Comparison of ENCODE assay signal across 1 cellular context in the genomic region with DNA sequence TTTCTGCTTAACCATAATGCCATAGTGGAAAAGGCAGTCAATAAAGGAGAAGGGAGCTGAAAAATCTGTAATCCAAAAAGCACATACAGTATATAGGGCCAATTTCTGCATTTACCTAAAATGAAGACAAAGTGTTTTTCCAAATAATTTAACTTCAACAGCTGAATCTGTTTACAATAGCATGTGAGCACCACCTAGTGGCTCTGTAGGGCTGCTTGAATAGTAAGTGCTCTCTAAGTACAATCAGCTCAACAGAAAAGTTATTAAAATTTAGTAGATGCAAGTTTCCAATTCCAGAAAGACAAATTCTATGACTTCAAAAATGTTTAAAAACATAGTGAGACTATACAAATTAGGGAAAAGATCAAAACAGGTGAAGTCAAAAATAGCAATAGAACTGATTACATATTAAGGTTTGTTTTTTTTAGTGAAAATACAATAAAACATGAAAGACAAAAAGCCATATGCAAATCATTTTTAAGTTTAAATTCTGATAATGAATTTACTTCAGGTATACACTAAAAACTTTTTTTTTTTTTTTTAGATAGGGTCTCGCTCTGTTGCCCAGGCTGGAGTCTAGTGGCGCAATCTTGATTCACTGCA.
TF ChIP-seq lines count a peak whose summit lies in the region.

No MANE protein-coding gene starts in this region.

TF ChIP-seq in HEK293, 187 proteins besides CTCF, POLR2A, EP300 and RAD21 (continued from another document and continues in another):
- TF ChIP-seq, protein P1, sequence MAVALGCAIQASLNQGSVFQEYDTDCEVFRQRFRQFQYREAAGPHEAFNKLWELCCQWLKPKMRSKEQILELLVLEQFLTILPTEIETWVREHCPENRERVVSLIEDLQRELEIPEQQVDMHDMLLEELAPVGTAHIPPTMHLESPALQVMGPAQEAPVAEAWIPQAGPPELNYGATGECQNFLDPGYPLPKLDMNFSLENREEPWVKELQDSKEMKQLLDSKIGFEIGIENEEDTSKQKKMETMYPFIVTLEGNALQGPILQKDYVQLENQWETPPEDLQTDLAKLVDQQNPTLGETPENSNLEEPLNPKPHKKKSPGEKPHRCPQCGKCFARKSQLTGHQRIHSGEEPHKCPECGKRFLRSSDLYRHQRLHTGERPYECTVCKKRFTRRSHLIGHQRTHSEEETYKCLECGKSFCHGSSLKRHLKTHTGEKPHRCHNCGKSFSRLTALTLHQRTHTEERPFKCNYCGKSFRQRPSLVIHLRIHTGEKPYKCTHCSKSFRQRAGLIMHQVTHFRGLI (tag by site-specific recombination; IDR thresholded peaks at IDR 0.05), result no peak
- TF ChIP-seq ZNF624 (tag by site-specific recombination; IDR thresholded peaks at IDR 0.05) (no peak), ZNF37A (tag by site-specific recombination; IDR thresholded peaks at IDR 0.05) (no peak), ZNF596 (tag by site-specific recombination; IDR thresholded peaks at IDR 0.05) (no peak), ZNF658 (tag by site-specific recombination; IDR thresholded peaks at IDR 0.05) (no peak), MEIS1 (CRISPR knock-in tag; IDR thresholded peaks at IDR 0.05; ENCODE audit: borderline replicate concordance) (no peak), HOXD13 (CRISPR knock-in tag; IDR thresholded peaks at IDR 0.05; ENCODE audit: borderline replicate concordance) (no peak), ZNF239 (tag by site-specific recombination; IDR thresholded peaks at IDR 0.05) (no peak), ZNF558 (tag by site-specific recombination; IDR thresholded peaks at IDR 0.05) (no peak), GLIS1 (tag by site-specific recombination; IDR thresholded peaks at IDR 0.05) (no peak), ZNF670 (tag by site-specific recombination; IDR thresholded peaks at IDR 0.05; ENCODE audit: low read depth) (no peak), TRIM28 (IDR thresholded peaks at IDR 0.05; ENCODE audit: borderline replicate concordance, low read length) (0 out of 2 replicates have a peak, but pooled peaks have one; percentile 52), ZFHX2 (tag by site-specific recombination; conservative IDR thresholded peaks at IDR 0.05) (no peak), ZNF830 (tag by site-specific recombination; IDR thresholded peaks at IDR 0.05; ENCODE audit: low read depth) (no peak), ZNF701 (tag by site-specific recombination; IDR thresholded peaks at IDR 0.05) (no peak), ZNF140 (tag by site-specific recombination; IDR thresholded peaks at IDR 0.05) (no peak), ZNF266 (tag by site-specific recombination; IDR thresholded peaks at IDR 0.05; ENCODE audit: low read depth) (no peak), ZNF24 (tag by site-specific recombination; IDR thresholded peaks at IDR 0.05) (no peak), ZNF510 (tag by site-specific recombination; IDR thresholded peaks at IDR 0.05; ENCODE audit: insufficient replicate concordance) (peak; percentile 11), ZNF837 (tag by site-specific recombination; IDR thresholded peaks at IDR 0.05) (no peak), ZBTB17 (tag by site-specific recombination; IDR thresholded peaks at IDR 0.05) (no peak), ZIC2 (tag by site-specific recombination; IDR thresholded peaks at IDR 0.05) (no peak), REPIN1 (tag by site-specific recombination; IDR thresholded peaks at IDR 0.05; ENCODE audit: low read depth) (no peak), ZSCAN30 (tag by site-specific recombination; IDR thresholded peaks at IDR 0.05) (no peak), ZFP37 (tag by site-specific recombination; IDR thresholded peaks at IDR 0.05) (no peak), EGR2 (tag by site-specific recombination; IDR thresholded peaks at IDR 0.05; ENCODE audit: low read depth) (no peak), ZFP41 (tag by site-specific recombination; IDR thresholded peaks at IDR 0.05; ENCODE audit: borderline replicate concordance) (no peak), KLF10 (tag by site-specific recombination; IDR thresholded peaks at IDR 0.05) (no peak), ZNF555 (tag by site-specific recombination; conservative IDR thresholded peaks at IDR 0.05) (no peak)
- TF ChIP-seq, protein P2, sequence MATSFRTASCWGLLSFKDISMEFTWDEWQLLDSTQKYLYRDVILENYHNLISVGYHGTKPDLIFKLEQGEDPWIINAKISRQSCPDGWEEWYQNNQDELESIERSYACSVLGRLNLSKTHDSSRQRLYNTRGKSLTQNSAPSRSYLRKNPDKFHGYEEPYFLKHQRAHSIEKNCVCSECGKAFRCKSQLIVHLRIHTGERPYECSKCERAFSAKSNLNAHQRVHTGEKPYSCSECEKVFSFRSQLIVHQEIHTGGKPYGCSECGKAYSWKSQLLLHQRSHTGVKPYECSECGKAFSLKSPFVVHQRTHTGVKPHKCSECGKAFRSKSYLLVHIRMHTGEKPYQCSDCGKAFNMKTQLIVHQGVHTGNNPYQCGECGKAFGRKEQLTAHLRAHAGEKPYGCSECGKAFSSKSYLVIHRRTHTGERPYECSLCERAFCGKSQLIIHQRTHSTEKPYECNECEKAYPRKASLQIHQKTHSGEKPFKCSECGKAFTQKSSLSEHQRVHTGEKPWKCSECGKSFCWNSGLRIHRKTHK (tag by site-specific recombination; IDR thresholded peaks at IDR 0.05), result no peak
- TF ChIP-seq, protein P3, sequence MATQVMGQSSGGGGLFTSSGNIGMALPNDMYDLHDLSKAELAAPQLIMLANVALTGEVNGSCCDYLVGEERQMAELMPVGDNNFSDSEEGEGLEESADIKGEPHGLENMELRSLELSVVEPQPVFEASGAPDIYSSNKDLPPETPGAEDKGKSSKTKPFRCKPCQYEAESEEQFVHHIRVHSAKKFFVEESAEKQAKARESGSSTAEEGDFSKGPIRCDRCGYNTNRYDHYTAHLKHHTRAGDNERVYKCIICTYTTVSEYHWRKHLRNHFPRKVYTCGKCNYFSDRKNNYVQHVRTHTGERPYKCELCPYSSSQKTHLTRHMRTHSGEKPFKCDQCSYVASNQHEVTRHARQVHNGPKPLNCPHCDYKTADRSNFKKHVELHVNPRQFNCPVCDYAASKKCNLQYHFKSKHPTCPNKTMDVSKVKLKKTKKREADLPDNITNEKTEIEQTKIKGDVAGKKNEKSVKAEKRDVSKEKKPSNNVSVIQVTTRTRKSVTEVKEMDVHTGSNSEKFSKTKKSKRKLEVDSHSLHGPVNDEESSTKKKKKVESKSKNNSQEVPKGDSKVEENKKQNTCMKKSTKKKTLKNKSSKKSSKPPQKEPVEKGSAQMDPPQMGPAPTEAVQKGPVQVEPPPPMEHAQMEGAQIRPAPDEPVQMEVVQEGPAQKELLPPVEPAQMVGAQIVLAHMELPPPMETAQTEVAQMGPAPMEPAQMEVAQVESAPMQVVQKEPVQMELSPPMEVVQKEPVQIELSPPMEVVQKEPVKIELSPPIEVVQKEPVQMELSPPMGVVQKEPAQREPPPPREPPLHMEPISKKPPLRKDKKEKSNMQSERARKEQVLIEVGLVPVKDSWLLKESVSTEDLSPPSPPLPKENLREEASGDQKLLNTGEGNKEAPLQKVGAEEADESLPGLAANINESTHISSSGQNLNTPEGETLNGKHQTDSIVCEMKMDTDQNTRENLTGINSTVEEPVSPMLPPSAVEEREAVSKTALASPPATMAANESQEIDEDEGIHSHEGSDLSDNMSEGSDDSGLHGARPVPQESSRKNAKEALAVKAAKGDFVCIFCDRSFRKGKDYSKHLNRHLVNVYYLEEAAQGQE (tag by site-specific recombination; IDR thresholded peaks at IDR 0.05), result no peak
- TF ChIP-seq, protein P4, sequence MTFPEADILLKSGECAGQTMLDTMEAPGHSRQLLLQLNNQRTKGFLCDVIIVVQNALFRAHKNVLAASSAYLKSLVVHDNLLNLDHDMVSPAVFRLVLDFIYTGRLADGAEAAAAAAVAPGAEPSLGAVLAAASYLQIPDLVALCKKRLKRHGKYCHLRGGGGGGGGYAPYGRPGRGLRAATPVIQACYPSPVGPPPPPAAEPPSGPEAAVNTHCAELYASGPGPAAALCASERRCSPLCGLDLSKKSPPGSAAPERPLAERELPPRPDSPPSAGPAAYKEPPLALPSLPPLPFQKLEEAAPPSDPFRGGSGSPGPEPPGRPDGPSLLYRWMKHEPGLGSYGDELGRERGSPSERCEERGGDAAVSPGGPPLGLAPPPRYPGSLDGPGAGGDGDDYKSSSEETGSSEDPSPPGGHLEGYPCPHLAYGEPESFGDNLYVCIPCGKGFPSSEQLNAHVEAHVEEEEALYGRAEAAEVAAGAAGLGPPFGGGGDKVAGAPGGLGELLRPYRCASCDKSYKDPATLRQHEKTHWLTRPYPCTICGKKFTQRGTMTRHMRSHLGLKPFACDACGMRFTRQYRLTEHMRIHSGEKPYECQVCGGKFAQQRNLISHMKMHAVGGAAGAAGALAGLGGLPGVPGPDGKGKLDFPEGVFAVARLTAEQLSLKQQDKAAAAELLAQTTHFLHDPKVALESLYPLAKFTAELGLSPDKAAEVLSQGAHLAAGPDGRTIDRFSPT (tag by site-specific recombination; IDR thresholded peaks at IDR 0.05), result no peak
- TF ChIP-seq, protein P5, sequence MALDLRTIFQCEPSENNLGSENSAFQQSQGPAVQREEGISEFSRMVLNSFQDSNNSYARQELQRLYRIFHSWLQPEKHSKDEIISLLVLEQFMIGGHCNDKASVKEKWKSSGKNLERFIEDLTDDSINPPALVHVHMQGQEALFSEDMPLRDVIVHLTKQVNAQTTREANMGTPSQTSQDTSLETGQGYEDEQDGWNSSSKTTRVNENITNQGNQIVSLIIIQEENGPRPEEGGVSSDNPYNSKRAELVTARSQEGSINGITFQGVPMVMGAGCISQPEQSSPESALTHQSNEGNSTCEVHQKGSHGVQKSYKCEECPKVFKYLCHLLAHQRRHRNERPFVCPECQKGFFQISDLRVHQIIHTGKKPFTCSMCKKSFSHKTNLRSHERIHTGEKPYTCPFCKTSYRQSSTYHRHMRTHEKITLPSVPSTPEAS (tag by site-specific recombination; IDR thresholded peaks at IDR 0.05), result no peak
- TF ChIP-seq, protein P6, sequence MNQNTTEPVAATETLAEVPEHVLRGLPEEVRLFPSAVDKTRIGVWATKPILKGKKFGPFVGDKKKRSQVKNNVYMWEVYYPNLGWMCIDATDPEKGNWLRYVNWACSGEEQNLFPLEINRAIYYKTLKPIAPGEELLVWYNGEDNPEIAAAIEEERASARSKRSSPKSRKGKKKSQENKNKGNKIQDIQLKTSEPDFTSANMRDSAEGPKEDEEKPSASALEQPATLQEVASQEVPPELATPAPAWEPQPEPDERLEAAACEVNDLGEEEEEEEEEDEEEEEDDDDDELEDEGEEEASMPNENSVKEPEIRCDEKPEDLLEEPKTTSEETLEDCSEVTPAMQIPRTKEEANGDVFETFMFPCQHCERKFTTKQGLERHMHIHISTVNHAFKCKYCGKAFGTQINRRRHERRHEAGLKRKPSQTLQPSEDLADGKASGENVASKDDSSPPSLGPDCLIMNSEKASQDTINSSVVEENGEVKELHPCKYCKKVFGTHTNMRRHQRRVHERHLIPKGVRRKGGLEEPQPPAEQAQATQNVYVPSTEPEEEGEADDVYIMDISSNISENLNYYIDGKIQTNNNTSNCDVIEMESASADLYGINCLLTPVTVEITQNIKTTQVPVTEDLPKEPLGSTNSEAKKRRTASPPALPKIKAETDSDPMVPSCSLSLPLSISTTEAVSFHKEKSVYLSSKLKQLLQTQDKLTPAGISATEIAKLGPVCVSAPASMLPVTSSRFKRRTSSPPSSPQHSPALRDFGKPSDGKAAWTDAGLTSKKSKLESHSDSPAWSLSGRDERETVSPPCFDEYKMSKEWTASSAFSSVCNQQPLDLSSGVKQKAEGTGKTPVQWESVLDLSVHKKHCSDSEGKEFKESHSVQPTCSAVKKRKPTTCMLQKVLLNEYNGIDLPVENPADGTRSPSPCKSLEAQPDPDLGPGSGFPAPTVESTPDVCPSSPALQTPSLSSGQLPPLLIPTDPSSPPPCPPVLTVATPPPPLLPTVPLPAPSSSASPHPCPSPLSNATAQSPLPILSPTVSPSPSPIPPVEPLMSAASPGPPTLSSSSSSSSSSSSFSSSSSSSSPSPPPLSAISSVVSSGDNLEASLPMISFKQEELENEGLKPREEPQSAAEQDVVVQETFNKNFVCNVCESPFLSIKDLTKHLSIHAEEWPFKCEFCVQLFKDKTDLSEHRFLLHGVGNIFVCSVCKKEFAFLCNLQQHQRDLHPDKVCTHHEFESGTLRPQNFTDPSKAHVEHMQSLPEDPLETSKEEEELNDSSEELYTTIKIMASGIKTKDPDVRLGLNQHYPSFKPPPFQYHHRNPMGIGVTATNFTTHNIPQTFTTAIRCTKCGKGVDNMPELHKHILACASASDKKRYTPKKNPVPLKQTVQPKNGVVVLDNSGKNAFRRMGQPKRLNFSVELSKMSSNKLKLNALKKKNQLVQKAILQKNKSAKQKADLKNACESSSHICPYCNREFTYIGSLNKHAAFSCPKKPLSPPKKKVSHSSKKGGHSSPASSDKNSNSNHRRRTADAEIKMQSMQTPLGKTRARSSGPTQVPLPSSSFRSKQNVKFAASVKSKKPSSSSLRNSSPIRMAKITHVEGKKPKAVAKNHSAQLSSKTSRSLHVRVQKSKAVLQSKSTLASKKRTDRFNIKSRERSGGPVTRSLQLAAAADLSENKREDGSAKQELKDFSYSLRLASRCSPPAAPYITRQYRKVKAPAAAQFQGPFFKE (tag by site-specific recombination; IDR thresholded peaks at IDR 0.05; ENCODE audit: borderline replicate concordance), result no peak
- TF ChIP-seq, protein P7, sequence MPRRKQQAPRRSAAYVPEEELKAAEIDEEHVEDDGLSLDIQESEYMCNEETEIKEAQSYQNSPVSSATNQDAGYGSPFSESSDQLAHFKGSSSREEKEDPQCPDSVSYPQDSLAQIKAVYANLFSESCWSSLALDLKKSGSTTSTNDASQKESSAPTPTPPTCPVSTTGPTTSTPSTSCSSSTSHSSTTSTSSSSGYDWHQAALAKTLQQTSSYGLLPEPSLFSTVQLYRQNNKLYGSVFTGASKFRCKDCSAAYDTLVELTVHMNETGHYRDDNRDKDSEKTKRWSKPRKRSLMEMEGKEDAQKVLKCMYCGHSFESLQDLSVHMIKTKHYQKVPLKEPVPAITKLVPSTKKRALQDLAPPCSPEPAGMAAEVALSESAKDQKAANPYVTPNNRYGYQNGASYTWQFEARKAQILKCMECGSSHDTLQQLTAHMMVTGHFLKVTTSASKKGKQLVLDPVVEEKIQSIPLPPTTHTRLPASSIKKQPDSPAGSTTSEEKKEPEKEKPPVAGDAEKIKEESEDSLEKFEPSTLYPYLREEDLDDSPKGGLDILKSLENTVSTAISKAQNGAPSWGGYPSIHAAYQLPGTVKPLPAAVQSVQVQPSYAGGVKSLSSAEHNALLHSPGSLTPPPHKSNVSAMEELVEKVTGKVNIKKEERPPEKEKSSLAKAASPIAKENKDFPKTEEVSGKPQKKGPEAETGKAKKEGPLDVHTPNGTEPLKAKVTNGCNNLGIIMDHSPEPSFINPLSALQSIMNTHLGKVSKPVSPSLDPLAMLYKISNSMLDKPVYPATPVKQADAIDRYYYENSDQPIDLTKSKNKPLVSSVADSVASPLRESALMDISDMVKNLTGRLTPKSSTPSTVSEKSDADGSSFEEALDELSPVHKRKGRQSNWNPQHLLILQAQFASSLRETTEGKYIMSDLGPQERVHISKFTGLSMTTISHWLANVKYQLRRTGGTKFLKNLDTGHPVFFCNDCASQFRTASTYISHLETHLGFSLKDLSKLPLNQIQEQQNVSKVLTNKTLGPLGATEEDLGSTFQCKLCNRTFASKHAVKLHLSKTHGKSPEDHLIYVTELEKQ (tag by site-specific recombination; IDR thresholded peaks at IDR 0.05; ENCODE audit: borderline replicate concordance), result no peak
- TF ChIP-seq, protein P8, sequence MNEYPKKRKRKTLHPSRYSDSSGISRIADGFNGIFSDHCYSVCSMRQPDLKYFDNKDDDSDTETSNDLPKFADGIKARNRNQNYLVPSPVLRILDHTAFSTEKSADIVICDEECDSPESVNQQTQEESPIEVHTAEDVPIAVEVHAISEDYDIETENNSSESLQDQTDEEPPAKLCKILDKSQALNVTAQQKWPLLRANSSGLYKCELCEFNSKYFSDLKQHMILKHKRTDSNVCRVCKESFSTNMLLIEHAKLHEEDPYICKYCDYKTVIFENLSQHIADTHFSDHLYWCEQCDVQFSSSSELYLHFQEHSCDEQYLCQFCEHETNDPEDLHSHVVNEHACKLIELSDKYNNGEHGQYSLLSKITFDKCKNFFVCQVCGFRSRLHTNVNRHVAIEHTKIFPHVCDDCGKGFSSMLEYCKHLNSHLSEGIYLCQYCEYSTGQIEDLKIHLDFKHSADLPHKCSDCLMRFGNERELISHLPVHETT (tag by site-specific recombination; IDR thresholded peaks at IDR 0.05), result 0 out of 2 replicates have a peak, but pooled peaks have one; percentile 24
